In genomic region chr19:50702158-50702869, GRCh38 we compare ENCODE assay signal across 23 cellular contexts. TPM values are rescaled to one million over a fixed set of nuclear protein-coding genes. Genes with fewer than 3 reads are reported as not detected.
DNase-seq lines count a peak whose midpoint lies in the region; ATAC-seq, FAIRE-seq and TF ChIP-seq lines count a peak whose summit lies in the region.
"Had no signal": no experiment of that assay in that cellular context is flagged by ENCODE, and none has a peak within 500 bp of the region (broad histone marks: within the 10 kb centered on the region; RNA-seq: fewer than 3 reads in every experiment).

No MANE protein-coding gene starts in this region.

- POLR2A ChIA-PET in A549 (lab: Yijun Ruan, JAX), result interaction anchor here (1.3 kb wide), 1 partner anchor 22 kb away, joined by 4 read pairs; no protein-coding TSS in a partner anchor
- POLR2A ChIA-PET in PC-3 (lab: Charles Lee; ENCODE audit: unreplicated experiment), result no interaction called here
- POLR2A ChIA-PET in endothelial cell of umbilical vein (lab: Charles Lee), result interaction anchor here (0.9 kb wide), 1 partner anchor 90 kb away, joined by 3 read pairs; no protein-coding TSS in a partner anchor

- H3K9me3 ChIP-seq in A549, result no peaks in the 10 kb centered on the region
- H3K9me3 ChIP-seq in PC-3 (ENCODE audit: low read length), result no peaks in the 10 kb centered on the region
- no peaks in the 10 kb centered on the region for H3K9me3 ChIP-seq in endothelial cell of umbilical vein (replicated peaks; ENCODE audit: control insufficient read depth, insufficient read depth, low read length)
- H3K9me3 ChIP-seq in smooth muscle cell (replicated peaks; ENCODE audit: low read depth), result no peaks in the 10 kb centered on the region
- H3K9me3 ChIP-seq in upper lobe of right lung, result no peaks in the 10 kb centered on the region

- dilution Hi-C loops in endothelial cell of umbilical vein (cut with MboI; ENCODE audit: extremely low pct_ligation_motif_present, low sequenced_read_pairs), result no loop called here

- no peaks in the 10 kb centered on the region for H3K9me2 ChIP-seq in PC-3 (replicated peaks; ENCODE audit: low read length)

- ATAC-seq in A549 (peak in 1 of 2 experiments; percentile 3; a peak in 1 of 6 replicates), PC-3 (no peak), upper lobe of right lung (no peak), left lobe of liver (no peak)
- ATAC-seq: GM12878, GM23338, HCT116, HepG2 had no signal

- H3K27ac ChIP-seq in A549 (no peak overlapping the region), PC-3 (ENCODE audit: low read length) (no peak overlapping the region), endothelial cell of umbilical vein (ENCODE audit: insufficient read depth, low read depth, low read length) (no peak overlapping the region), smooth muscle cell (ENCODE audit: low read depth) (no peak overlapping the region), upper lobe of right lung (no peak overlapping the region)
- H3K27ac ChIP-seq: 22Rv1 had no signal

- intact Hi-C loops in PC-3 (cut with micrococcal nuclease) (no loop called here), endothelial cell of umbilical vein (cut with micrococcal nuclease) (no loop called here), upper lobe of right lung (cut with DNase I) (no loop called here)

- H3K4me3 ChIP-seq in A549 (no peak overlapping the region), PC-3 (ENCODE audit: low read length) (no peak overlapping the region), endothelial cell of umbilical vein (replicated peaks in 1 of 3; ENCODE audit: insufficient read depth in 1 of 3, low read depth in 1 of 3, low read length in 3 of 3) (no peak overlapping the region), skeletal muscle cell (ENCODE audit: low read depth, low read length) (peak overlapping the region; percentile 13), smooth muscle cell (no peak overlapping the region), upper lobe of right lung (no peak overlapping the region)
- H3K4me3 ChIP-seq: GM12878, GM23338 had no signal

- TF ChIP-seq CTCF in A549 (IDR thresholded peaks at IDR 0.05) (no peak), PC-3 (conservative IDR thresholded peaks at IDR 0.05; ENCODE audit: low read depth, low read length) (no peak), endothelial cell of umbilical vein (IDR thresholded peaks at IDR 0.05; ENCODE audit: extremely low read depth in 1 of 2, insufficient read depth in 1 of 2, low read depth in 1 of 2, low read length in 2 of 2) (no peak), smooth muscle cell (IDR thresholded peaks at IDR 0.05; ENCODE audit: borderline replicate concordance, insufficient read depth, poor library complexity, severe bottlenecking) (no peak), upper lobe of right lung (IDR thresholded peaks at IDR 0.05) (no peak)

- no peaks in the 10 kb centered on the region for H3K79me2 ChIP-seq in PC-3 (ENCODE audit: low read length)
- no peaks in the 10 kb centered on the region for H3K79me2 ChIP-seq in endothelial cell of umbilical vein (ENCODE audit: control insufficient read depth, insufficient read depth, low read length)
- no peaks in the 10 kb centered on the region for H3K79me2 ChIP-seq in smooth muscle cell (ENCODE audit: low read depth)

- TF ChIP-seq EP300 in A549 (IDR thresholded peaks at IDR 0.05), result no peak

- H3K4me1 ChIP-seq in A549 (peaks cover 13% of the 10 kb centered on the region; the same call in 1 of the 3 replicates), PC-3 (ENCODE audit: insufficient read depth, low read length) (peaks cover 15% of the 10 kb centered on the region), endothelial cell of umbilical vein (ENCODE audit: control insufficient read depth, extremely low read depth, insufficient read depth, low read length) (peaks cover 18% of the 10 kb centered on the region), smooth muscle cell (ENCODE audit: low read depth) (no peaks in the 10 kb centered on the region), upper lobe of right lung (no peaks in the 10 kb centered on the region)

- H3K27me3 ChIP-seq in PC-3 (ENCODE audit: low read length) (peaks cover 35% of the 10 kb centered on the region), endothelial cell of umbilical vein (ENCODE audit: control insufficient read depth in 2 of 2, insufficient read depth in 2 of 2, low read length in 2 of 2) (no peaks in the 10 kb centered on the region), smooth muscle cell (ENCODE audit: low read depth) (peaks cover 28% of the 10 kb centered on the region), upper lobe of right lung (peaks cover 41% of the 10 kb centered on the region)

- FAIRE-seq in A549 (lab: Jason Lieb, UNC), result no peak
- no peak for FAIRE-seq in endothelial cell of umbilical vein (lab: Jason Lieb, UNC)
- FAIRE-seq: GM12878, GM18507, HepG2 had no signal

- no peaks in the 10 kb centered on the region for H3F3A ChIP-seq in PC-3 (ENCODE audit: low read length, unreplicated experiment)
- H3F3A ChIP-seq in smooth muscle cell (ENCODE audit: low read depth), result no peaks in the 10 kb centered on the region

- CTCF ChIA-PET in A549 (lab: Yijun Ruan, JAX), result interaction anchor here (1.0 to 7.3 kb wide), 11 partner anchors 10 to 219 kb away, joined by 3 to 111 read pairs (median 10); partner anchors contain the start of genes CLEC11A and SHANK1
- CTCF ChIA-PET in PC-3 (lab: Charles Lee), result interaction anchor here (0.6 kb wide), 1 partner anchor 345 kb away, joined by 3 read pairs; no protein-coding TSS in a partner anchor
- CTCF ChIA-PET in endothelial cell of umbilical vein (lab: Charles Lee), result interaction anchor here (0.6 to 5.7 kb wide), 12 partner anchors 12 to 734 kb away, joined by 3 to 116 read pairs (median 6); partner anchors contain the start of gene CLEC11A

- no peak for DNase-seq in A549 (ENCODE audit: low read depth in 1 of 2, low spot score in 1 of 2)
- no peak for DNase-seq in PC-3
- no peak for DNase-seq in endothelial cell of umbilical vein (ENCODE audit: low read depth, low spot score)
- DNase-seq in skeletal muscle cell (ENCODE audit: low read depth), result no peak
- DNase-seq in smooth muscle cell (lab: John Stamatoyannopoulos, UW; ENCODE audit: unreplicated experiment), result no peak
- DNase-seq in upper lobe of right lung, result no peak
- no peak for DNase-seq in left lobe of liver (ENCODE audit: low spot score)
- DNase-seq: C1 segment of cervical spinal cord; CD4-positive, CD25-positive, alpha-beta regulatory T cell; CD8-positive, alpha-beta memory T cell; COR-L47; DMS 273 treated with DMSO at 0.1 percent for 48 hours; DMS53; DND-41; HFFc6 had no signal

- no peak for TF ChIP-seq RAD21 in A549 (conservative IDR thresholded peaks at IDR 0.05 in 1 of 2, IDR thresholded peaks at IDR 0.05 in 1 of 2)

- H3K9me1 ChIP-seq in endothelial cell of umbilical vein (replicated peaks; ENCODE audit: control insufficient read depth, extremely low read depth, insufficient read depth, low read length), result no peaks in the 10 kb centered on the region

- H3K9ac ChIP-seq in PC-3 (ENCODE audit: low read length) (no peak overlapping the region), endothelial cell of umbilical vein (replicated peaks; ENCODE audit: extremely low read depth, insufficient read depth, low read length) (no peak overlapping the region), smooth muscle cell (ENCODE audit: low read depth) (no peak overlapping the region)

- H3K4me2 ChIP-seq in A549, result peak overlapping the region; percentile 38; the same call in 2 of the 3 replicates
- H3K4me2 ChIP-seq in PC-3 (ENCODE audit: low read length), result peak overlapping the region; percentile 63
- H3K4me2 ChIP-seq in endothelial cell of umbilical vein (ENCODE audit: insufficient read depth, low read length), result no peak overlapping the region
- no peak overlapping the region for H3K4me2 ChIP-seq in smooth muscle cell
- H3K4me2 ChIP-seq: GM23338 had no signal

- H3K36me3 ChIP-seq in PC-3 (ENCODE audit: low read depth, low read length) (no peaks in the 10 kb centered on the region), endothelial cell of umbilical vein (ENCODE audit: control insufficient read depth in 2 of 2, extremely low read depth in 1 of 2, insufficient read depth in 2 of 2, low read length in 2 of 2) (no peaks in the 10 kb centered on the region), smooth muscle cell (ENCODE audit: low read depth) (no peaks in the 10 kb centered on the region), upper lobe of right lung (no peaks in the 10 kb centered on the region)

- BruUV-seq in PC-3 (replicated peaks; lab: Mats Ljungman, UMichigan) (no TSS peak), endothelial cell of umbilical vein (replicated peaks; lab: Mats Ljungman, UMichigan) (no TSS peak)

- no peak for TF ChIP-seq POLR2A in A549 (IDR thresholded peaks at IDR 0.05; ENCODE audit: low read length)
- TF ChIP-seq POLR2A in endothelial cell of umbilical vein (IDR thresholded peaks at IDR 0.05; ENCODE audit: low read depth, low read length), result no peak

- H4K20me1 ChIP-seq in PC-3 (ENCODE audit: low read length) (no peaks in the 10 kb centered on the region), endothelial cell of umbilical vein (replicated peaks; ENCODE audit: control insufficient read depth, extremely low read depth, insufficient read depth, low read length) (no peaks in the 10 kb centered on the region), smooth muscle cell (ENCODE audit: low read depth) (no peaks in the 10 kb centered on the region)

- 38% methylated on average over 7 of the region's 23 CpGs for WGBS in A549 (ENCODE audit: missing lambda C conversion rate)
- WGBS in smooth muscle cell (ENCODE audit: low lambda C conversion rate), result 85% methylated on average over 10 of the region's 23 CpGs

- H2AFZ ChIP-seq in PC-3 (ENCODE audit: low read length), result no peak overlapping the region
- peak overlapping the region; percentile 69 for H2AFZ ChIP-seq in endothelial cell of umbilical vein (ENCODE audit: low read depth, low read length)
- no peak overlapping the region for H2AFZ ChIP-seq in smooth muscle cell (ENCODE audit: low read depth)
- H2AFZ ChIP-seq: GM23338 had no signal

RNA-seq across cellular contexts. Expression of gene SHANK1, which starts 17.3 kb away (rescaled TPM):
- polyA plus RNA-seq in A549 (2011; rRNA removed) (0.01 and 0.04 TPM in 2 replicates), A549 (2017; fragmentation: RNase III; extraction: RNeasy Plus Mini Kit Qiagen cat#74134 plus additional on column Dnase treatment) (0.07 to 0.17 TPM (median 0.09 TPM) in 3 replicates), endothelial cell of umbilical vein (0.60 and 0.66 TPM in 2 replicates), smooth muscle cell (1.0 and 1.8 TPM in 2 replicates)
- 0.04 and 0.06 TPM in 2 replicates for polyA plus RNA-seq in A549 (2012; cell fraction: cytosol; rRNA removed)
- 0.04 and 0.07 TPM in 2 replicates for polyA plus RNA-seq in A549 (2012; cell fraction: nucleus; rRNA removed)
- 0.41 TPM in 1 of 2 replicates, not detected in the other for polyA minus RNA-seq in A549 (2011; rRNA and poly(A)+ RNA removed)
- total RNA-seq in PC-3 (2014; rRNA removed) (0.12 and 0.47 TPM in 2 replicates), endothelial cell of umbilical vein (1.2 and 1.9 TPM in 2 replicates), smooth muscle cell (2.1 and 4.1 TPM in 2 replicates), upper lobe of right lung (0.35 TPM), left lobe of liver (0.23 TPM)
- 0.27 and 0.38 TPM in 2 replicates for polyA plus RNA-seq in endothelial cell of umbilical vein (2011; cell fraction: cytosol; rRNA removed)
- 3.5 and 4.2 TPM in 2 replicates for polyA plus RNA-seq in endothelial cell of umbilical vein (2011; cell fraction: nucleus; rRNA removed)
- polyA plus RNA-seq in endothelial cell of umbilical vein (2012), result 2.0 and 2.5 TPM in 2 replicates
- polyA minus RNA-seq in endothelial cell of umbilical vein, result 0.25 and 4.7 TPM in 2 replicates
- polyA minus RNA-seq in endothelial cell of umbilical vein (2011; cell fraction: cytosol; rRNA and poly(A)+ RNA removed), result not detected
- polyA minus RNA-seq in endothelial cell of umbilical vein (2011; cell fraction: nucleus; rRNA and poly(A)+ RNA removed), result 1.4 and 1.7 TPM in 2 replicates
- total RNA-seq: CD4-positive, CD25-positive, alpha-beta regulatory T cell; CD8-positive, alpha-beta memory T cell; GM12878; HepG2 had no signal
- polyA plus RNA-seq: CD4-positive, CD25-positive, alpha-beta regulatory T cell; CD8-positive, alpha-beta memory T cell; GM12878; HepG2; IgD-negative memory B cell had no signal

RNA-seq across cellular contexts. Expression of gene CLEC11A, which starts 20.9 kb away (rescaled TPM):
- polyA plus RNA-seq in A549 (2011; rRNA removed) (1.4 and 1.5 TPM in 2 replicates), A549 (2017; fragmentation: RNase III; extraction: RNeasy Plus Mini Kit Qiagen cat#74134 plus additional on column Dnase treatment) (5.0 to 6.4 TPM (median 6.2 TPM) in 3 replicates), endothelial cell of umbilical vein (30.1 and 37.2 TPM in 2 replicates), smooth muscle cell (138 and 155 TPM in 2 replicates)
- polyA plus RNA-seq in A549 (2012; cell fraction: cytosol; rRNA removed), result 5.7 and 9.0 TPM in 2 replicates
- 9.7 and 13.1 TPM in 2 replicates for polyA plus RNA-seq in A549 (2012; cell fraction: nucleus; rRNA removed)
- 0.34 and 0.37 TPM in 2 replicates for polyA minus RNA-seq in A549 (2011; rRNA and poly(A)+ RNA removed)
- total RNA-seq in PC-3 (2014; rRNA removed) (2.3 and 2.4 TPM in 2 replicates), endothelial cell of umbilical vein (10.4 and 13.3 TPM in 2 replicates), smooth muscle cell (48.3 and 53.4 TPM in 2 replicates), upper lobe of right lung (13.3 TPM), left lobe of liver (2.8 TPM)
- 11.2 and 17.3 TPM in 2 replicates for polyA plus RNA-seq in endothelial cell of umbilical vein (2011; cell fraction: cytosol; rRNA removed)
- polyA plus RNA-seq in endothelial cell of umbilical vein (2011; cell fraction: nucleus; rRNA removed), result 15.5 and 18.9 TPM in 2 replicates
- polyA plus RNA-seq in endothelial cell of umbilical vein (2012), result 26.1 and 56.4 TPM in 2 replicates
- polyA minus RNA-seq in endothelial cell of umbilical vein, result 2.1 and 2.9 TPM in 2 replicates
- not detected for polyA minus RNA-seq in endothelial cell of umbilical vein (2011; cell fraction: cytosol; rRNA and poly(A)+ RNA removed)
- 2.5 and 3.4 TPM in 2 replicates for polyA minus RNA-seq in endothelial cell of umbilical vein (2011; cell fraction: nucleus; rRNA and poly(A)+ RNA removed)
- total RNA-seq: GM12878, HepG2 had no signal
- polyA plus RNA-seq: GM12878, HepG2 had no signal

RNA-seq across cellular contexts. Expression of gene C19orf81, which starts 53.1 kb away (rescaled TPM):
- polyA plus RNA-seq in A549 (2011; rRNA removed) (1.8 and 2.1 TPM in 2 replicates), A549 (2017; fragmentation: RNase III; extraction: RNeasy Plus Mini Kit Qiagen cat#74134 plus additional on column Dnase treatment) (7.9 to 9.5 TPM (median 8.2 TPM) in 3 replicates), endothelial cell of umbilical vein (0.79 and 2.1 TPM in 2 replicates), smooth muscle cell (12.8 and 13.5 TPM in 2 replicates)
- 5.7 and 5.8 TPM in 2 replicates for polyA plus RNA-seq in A549 (2012; cell fraction: cytosol; rRNA removed)
- polyA plus RNA-seq in A549 (2012; cell fraction: nucleus; rRNA removed), result 5.8 and 5.9 TPM in 2 replicates
- not detected in 2 replicates for polyA minus RNA-seq in A549 (2011; rRNA and poly(A)+ RNA removed)
- total RNA-seq in PC-3 (2014; rRNA removed) (5.7 and 20.0 TPM in 2 replicates), endothelial cell of umbilical vein (1.1 and 2.5 TPM in 2 replicates), smooth muscle cell (1.6 and 1.7 TPM in 2 replicates), upper lobe of right lung (3.9 TPM), left lobe of liver (not detected)
- 0.25 and 0.69 TPM in 2 replicates for polyA plus RNA-seq in endothelial cell of umbilical vein (2011; cell fraction: cytosol; rRNA removed)
- not detected in 2 replicates for polyA plus RNA-seq in endothelial cell of umbilical vein (2011; cell fraction: nucleus; rRNA removed)
- 1.3 and 3.0 TPM in 2 replicates for polyA plus RNA-seq in endothelial cell of umbilical vein (2012)
- polyA minus RNA-seq in endothelial cell of umbilical vein, result 0.57 TPM in 1 of 2 replicates, not detected in the other
- not detected for polyA minus RNA-seq in endothelial cell of umbilical vein (2011; cell fraction: cytosol; rRNA and poly(A)+ RNA removed)
- not detected in 2 replicates for polyA minus RNA-seq in endothelial cell of umbilical vein (2011; cell fraction: nucleus; rRNA and poly(A)+ RNA removed)
- total RNA-seq: CD4-positive, CD25-positive, alpha-beta regulatory T cell; CD8-positive, alpha-beta memory T cell; HepG2 had no signal
- polyA plus RNA-seq: AG04450; CD4-positive, CD25-positive, alpha-beta regulatory T cell; CD8-positive, alpha-beta memory T cell; GM12878; HepG2 had no signal

Comparison
In these comparisons a context has a peak if more than half of its experiments do, and no peak if none do; other contexts are left out.
1. H3K4me2 ChIP-seq: peak in A549 (single experiment) and PC-3 (single experiment); none in endothelial cell of umbilical vein (single experiment) and smooth muscle cell (single experiment).